8 cellular contexts compared by ENCODE assay signal in the genomic region with DNA sequence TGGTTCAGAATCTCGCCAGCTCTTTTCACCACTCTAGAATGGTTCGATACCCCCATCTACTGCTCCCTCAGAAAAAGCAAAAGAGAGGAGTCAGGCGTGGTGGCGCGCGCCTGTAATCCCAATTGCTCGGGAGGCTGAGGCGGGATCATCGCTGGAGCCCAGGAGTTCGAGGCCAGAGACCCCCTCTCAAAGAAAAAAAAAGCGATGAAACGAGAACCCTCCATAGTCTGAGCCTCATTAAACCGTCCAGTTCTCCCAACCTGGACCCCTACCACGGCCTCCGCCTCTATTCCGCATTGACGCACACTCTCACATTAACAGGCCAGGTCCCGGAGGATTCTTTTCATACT. TPM values are rescaled to one million over a fixed set of nuclear protein-coding genes. Genes with fewer than 3 reads are reported as not detected.
DNase-seq lines count a peak whose midpoint lies in the region; ATAC-seq and TF ChIP-seq lines count a peak whose summit lies in the region.

No MANE protein-coding gene starts in this region.

- no peaks in the 10 kb centered on the region for H3K9me3 Mint-ChIP-seq in T-helper 2 cell treated with Interferon-gamma antibody and Interleukin-4, amounts not matched to agents 5 μg/mL and 100 μg/mL, for 36 hours
- no peaks in the 10 kb centered on the region for H3K9me3 Mint-ChIP-seq in activated naive CD8-positive, alpha-beta T cell treated with anti-CD3 and anti-CD28 coated beads, Interleukin-2, amount 50 U/mL, for 24 hours

- H3K4me1 ChIP-seq in thoracic aorta (ENCODE audit: control insufficient read depth in 1 of 2, low read depth in 2 of 2) = peaks cover 16 to 38% of the 10 kb centered on the region in 2 donors

- peaks cover 2% of the 10 kb centered on the region for H3K27me3 Mint-ChIP-seq in T-helper 2 cell treated with Interferon-gamma antibody and Interleukin-4, amounts not matched to agents 5 μg/mL and 100 μg/mL, for 36 hours (ENCODE audit: low read depth)
- peaks cover 2% of the 10 kb centered on the region for H3K27me3 Mint-ChIP-seq in activated naive CD8-positive, alpha-beta T cell treated with anti-CD3 and anti-CD28 coated beads, Interleukin-2, amount 50 U/mL, for 24 hours

- H3K36me3 Mint-ChIP-seq in T-helper 2 cell treated with Interferon-gamma antibody and Interleukin-4, amounts not matched to agents 5 μg/mL and 100 μg/mL, for 36 hours (ENCODE audit: low read depth) = no peaks in the 10 kb centered on the region
- peaks cover 5% of the 10 kb centered on the region for H3K36me3 Mint-ChIP-seq in activated naive CD8-positive, alpha-beta T cell treated with anti-CD3 and anti-CD28 coated beads, Interleukin-2, amount 50 U/mL, for 24 hours (ENCODE audit: low read depth)

- no peak for ATAC-seq in activated naive CD8-positive, alpha-beta T cell treated with anti-CD3 and anti-CD28 coated beads, Interleukin-2, amount 50 U/mL, for 24 hours
- ATAC-seq in thoracic aorta (ENCODE audit: insufficient number of reproducible peaks, low FRiP score, low read depth) (no peak), GM18498 (IDR thresholded peaks at IDR 0.05; ENCODE audit: unreplicated experiment) (no peak)

- peaks cover 30% of the 10 kb centered on the region for H3K4me1 Mint-ChIP-seq in T-helper 2 cell treated with Interferon-gamma antibody and Interleukin-4, amounts not matched to agents 5 μg/mL and 100 μg/mL, for 36 hours (ENCODE audit: low read depth)
- peaks cover 35% of the 10 kb centered on the region for H3K4me1 Mint-ChIP-seq in activated naive CD8-positive, alpha-beta T cell treated with anti-CD3 and anti-CD28 coated beads, Interleukin-2, amount 50 U/mL, for 24 hours

- H3K27ac ChIP-seq in thoracic aorta = peak overlapping the region; percentile 76 to 90

- no peaks in the 10 kb centered on the region for H3K9me3 ChIP-seq in thoracic aorta

- no peaks in the 10 kb centered on the region for H3K27me3 ChIP-seq in kidney epithelial cell (ENCODE audit: control insufficient read depth, insufficient read depth, low read length)
- no peaks in the 10 kb centered on the region for H3K27me3 ChIP-seq in thoracic aorta (replicated peaks; ENCODE audit: insufficient read depth)

- peak overlapping the region; percentile 90 for H3K4me3 Mint-ChIP-seq in T-helper 2 cell treated with Interferon-gamma antibody and Interleukin-4, amounts not matched to agents 5 μg/mL and 100 μg/mL, for 36 hours
- H3K4me3 Mint-ChIP-seq in activated naive CD8-positive, alpha-beta T cell treated with anti-CD3 and anti-CD28 coated beads, Interleukin-2, amount 50 U/mL, for 24 hours = peak overlapping the region; percentile 84

- no peak for TF ChIP-seq CTCF in kidney epithelial cell (IDR thresholded peaks at IDR 0.05; ENCODE audit: insufficient read depth, low read length, poor library complexity, severe bottlenecking)
- TF ChIP-seq CTCF in thoracic aorta (IDR thresholded peaks at IDR 0.05) = no peak

- no peaks in the 10 kb centered on the region for H3K36me3 ChIP-seq in kidney epithelial cell (ENCODE audit: control insufficient read depth, insufficient read depth, low read length)
- no peaks in the 10 kb centered on the region for H3K36me3 ChIP-seq in thoracic aorta

- DNase-seq in T-helper 2 cell treated with Interferon-gamma antibody and Interleukin-4, amounts not matched to agents 5 μg/mL and 100 μg/mL, for 36 hours (ENCODE audit: low spot score) = no peak
- DNase-seq in T-helper 2 cell (no peak), kidney epithelial cell (ENCODE audit: low read depth) (no peak), thoracic aorta (ENCODE audit: low spot score) (no peak), cerebellum (ENCODE audit: low spot score) (no peak), AML-193 (lab: John Stamatoyannopoulos, UW) (no peak)
- DNase-seq in activated naive CD8-positive, alpha-beta T cell treated with anti-CD3 and anti-CD28 coated beads, Interleukin-2, amount 50 U/mL, for 24 hours = no peak

- peak overlapping the region; percentile 87 for H3K4me3 ChIP-seq in kidney epithelial cell (ENCODE audit: low read depth, low read length)
- peak overlapping the region; percentile 90 for H3K4me3 ChIP-seq in thoracic aorta

- peak overlapping the region; percentile 91 for H3K27ac Mint-ChIP-seq in T-helper 2 cell treated with Interferon-gamma antibody and Interleukin-4, amounts not matched to agents 5 μg/mL and 100 μg/mL, for 36 hours
- peak overlapping the region; percentile 92 for H3K27ac Mint-ChIP-seq in activated naive CD8-positive, alpha-beta T cell treated with anti-CD3 and anti-CD28 coated beads, Interleukin-2, amount 50 U/mL, for 24 hours

RNA-seq across cellular contexts. Expression of a gene that starts 0.4 kb away (rescaled TPM):
- total RNA-seq in kidney epithelial cell = 14.1 and 15.8 TPM in 2 replicates
- 1 to 10 TPM; 3.9 to 6.4 TPM for total RNA-seq in thoracic aorta
- total RNA-seq in cerebellum = 4.5 TPM

RNA-seq across cellular contexts. Expression of a gene that starts 0.6 kb away (rescaled TPM):
- total RNA-seq in kidney epithelial cell = 9.4 and 10.3 TPM in 2 replicates
- total RNA-seq in thoracic aorta = 10 to 100 TPM in 1 of 2 donors, 1 to 10 TPM in 1; 9.7 to 20.0 TPM
- total RNA-seq in cerebellum = 8.0 TPM

RNA-seq across cellular contexts. Expression of a gene that starts 51.5 kb away (rescaled TPM):
- total RNA-seq in kidney epithelial cell = 45.4 and 53.7 TPM in 2 replicates
- 10 to 100 TPM; 30.3 to 57.8 TPM for total RNA-seq in thoracic aorta
- total RNA-seq in cerebellum = 31.5 TPM
